Comparison of ENCODE assay signal across 28 cellular contexts in genomic region chr1:100767176-100767876, GRCh38. TPM values are rescaled to one million over a fixed set of nuclear protein-coding genes. Genes with fewer than 3 reads are reported as not detected.
DNase-seq lines count a peak whose midpoint lies in the region; ATAC-seq, FAIRE-seq and TF ChIP-seq lines count a peak whose summit lies in the region.
"Had no signal": no experiment of that assay in that cellular context is flagged by ENCODE, and none has a peak within 500 bp of the region (broad histone marks: within the 10 kb centered on the region; RNA-seq: fewer than 3 reads in every experiment).

No MANE protein-coding gene starts in this region.

- ATAC-seq in foreskin keratinocyte, result peak; percentile 56
- ATAC-seq: activated CD8-positive, alpha-beta T cell treated with anti-CD3 and anti-CD28 coated beads, Interleukin-2, amount 10 ng/mL, durations not matched to agents 7 days and 5 days; lower lobe of right lung; stimulated activated naive CD8-positive, alpha-beta T cell treated with anti-CD3 and anti-CD28 coated beads, Interleukin-15, Interleukin-2, amounts not matched to agents 100 U/mL and 50 U/mL, for 24 hours had no signal

- H3K27ac ChIP-seq in foreskin keratinocyte, result no peak overlapping the region
- H3K27ac ChIP-seq: lower lobe of right lung, neutrophil, Peyer's patch, tibial artery had no signal

- DNase-seq in DMS53 (lab: John Stamatoyannopoulos, UW), result peak; percentile 54
- DNase-seq in LHCN-M2 (ENCODE audit: low read depth), result peak; percentile 78
- DNase-seq in amniotic epithelial cell (ENCODE audit: low read depth), result peak; percentile 54
- DNase-seq in foreskin keratinocyte, result peak; percentile 9 to 12
- no peak for DNase-seq in NCI-H82 treated with DMSO at 0.1 percent for 48 hours (lab: John Stamatoyannopoulos, UW; ENCODE audit: unreplicated experiment)
- DNase-seq in NOMO-1 treated with DMSO at 0.1 percent for 48 hours (lab: John Stamatoyannopoulos, UW; ENCODE audit: unreplicated experiment), result no peak
- DNase-seq in GM19239 (ENCODE audit: insufficient read length, low spot score), result no peak
- no peak for DNase-seq in NCI-H1417 (lab: John Stamatoyannopoulos, UW)
- DNase-seq: activated B cell treated with CpG ODN at 0.5 μM for 24 hours; activated CD8-positive, alpha-beta T cell treated with anti-CD3 and anti-CD28 coated beads, Interleukin-2, amount 10 ng/mL, durations not matched to agents 7 days and 5 days; activated naive CD4-positive, alpha-beta T cell; activated T-cell treated with anti-CD3 and anti-CD28 coated beads, Interleukin-2, amount 50 U/mL, for 24 hours; amniotic stem cell; CD4-positive, alpha-beta memory T cell; DMS79 treated with DMSO at 0.1 percent for 48 hours; head of caudate nucleus; Karpas-422; lower lobe of right lung; NCI-H1105; NCI-H774; Peyer's patch; stimulated activated CD4-positive, alpha-beta T cell treated with anti-CD3 and anti-CD28 coated beads, Interleukin-4, amount 100 ng/mL, for 1 hour; stimulated activated naive CD8-positive, alpha-beta T cell treated with anti-CD3 and anti-CD28 coated beads, Interleukin-15, Interleukin-2, amounts not matched to agents 100 U/mL and 50 U/mL, for 24 hours; tibial artery had no signal

- no peaks in the 10 kb centered on the region for H3K4me1 ChIP-seq in foreskin keratinocyte
- H3K4me1 ChIP-seq: lower lobe of right lung, Peyer's patch had no signal

- H3K27me3 ChIP-seq in foreskin keratinocyte, result no peaks in the 10 kb centered on the region
- H3K27me3 ChIP-seq: neutrophil, Peyer's patch, tibial artery had no signal

- no peak for TF ChIP-seq CTCF in foreskin keratinocyte (conservative IDR thresholded peaks at IDR 0.05)

- FAIRE-seq in GM19239 (lab: Jason Lieb, UNC), result no peak
- FAIRE-seq: H1 had no signal

RNA-seq across cellular contexts. Expression of gene VCAM1, which starts 47.8 kb away (rescaled TPM):
- 0.51 and 0.63 TPM in 2 replicates for total RNA-seq in LHCN-M2 (2014; rRNA removed)
- 0.32 TPM for polyA plus RNA-seq in LHCN-M2 (2012)
- total RNA-seq in foreskin keratinocyte, result not detected in 2 replicates
- not detected in 2 replicates for polyA plus RNA-seq in foreskin keratinocyte
- total RNA-seq: activated B cell treated with CpG ODN at 0.5 μM for 24 hours; CD4-positive, alpha-beta memory T cell; H1; HT-29; T-helper 2 cell treated with Interferon-gamma antibody and Interleukin-4, amounts not matched to agents 100 ng/mL and 5 ng/mL, for 36 hours had no signal
- polyA plus RNA-seq: CD4-positive, alpha-beta memory T cell had no signal

Comparison
In these comparisons a context has a peak if more than half of its experiments do, and no peak if none do; other contexts are left out.
1. DNase-seq: peak in DMS53 (single experiment), LHCN-M2 (single experiment), amniotic epithelial cell (single experiment) and foreskin keratinocyte (2 of 2); none in NCI-H82 treated with DMSO at 0.1 percent for 48 hours (single experiment), NOMO-1 treated with DMSO at 0.1 percent for 48 hours (single experiment), GM19239 (single experiment) and NCI-H1417 (0 of 3).